In the genomic region with DNA sequence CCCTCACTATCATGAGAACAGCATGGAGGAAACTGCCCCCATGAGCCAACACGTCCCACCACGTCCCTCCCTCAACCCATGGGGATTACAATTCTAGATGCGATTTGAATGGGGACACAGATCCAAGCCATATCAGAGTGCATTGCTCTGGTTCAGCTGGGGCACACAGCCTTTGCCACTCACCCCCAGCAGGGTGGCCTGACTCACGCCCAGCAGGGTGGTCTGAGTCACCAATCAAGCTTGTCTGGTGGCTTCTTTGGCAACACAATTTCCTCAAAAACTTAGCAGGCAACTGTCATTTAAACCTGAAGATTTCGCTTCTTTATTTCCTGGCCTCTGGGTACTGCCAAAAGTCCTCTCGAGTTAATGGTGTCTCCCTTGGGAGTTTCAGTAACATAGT, we compare ENCODE assay signal across 18 cellular contexts. TPM values are rescaled to one million over a fixed set of nuclear protein-coding genes. Genes with fewer than 3 reads are reported as not detected.
DNase-seq lines count a peak whose midpoint lies in the region; ATAC-seq and TF ChIP-seq lines count a peak whose summit lies in the region.
"Had no signal": no experiment of that assay in that cellular context is flagged by ENCODE, and none has a peak within 500 bp of the region (broad histone marks: within the 10 kb centered on the region; RNA-seq: fewer than 3 reads in every experiment).

No MANE protein-coding gene starts in this region.

- peaks cover 1% of the 10 kb centered on the region for H3F3A ChIP-seq in PC-3 (ENCODE audit: low read length, unreplicated experiment)

- no peaks in the 10 kb centered on the region for H3K9me3 ChIP-seq in H9 (ENCODE audit: control insufficient read depth, low read depth, low read length)
- H3K9me3 ChIP-seq in PC-3 (ENCODE audit: low read length): no peaks in the 10 kb centered on the region
- H3K9me3 ChIP-seq: prostate gland, tibial artery had no signal

- TF ChIP-seq CTCF in H9 (conservative IDR thresholded peaks at IDR 0.05): no peak
- TF ChIP-seq CTCF in PC-3 (conservative IDR thresholded peaks at IDR 0.05; ENCODE audit: low read depth, low read length): no peak
- no peak for TF ChIP-seq CTCF in fibroblast of mammary gland (conservative IDR thresholded peaks at IDR 0.05; ENCODE audit: control insufficient read depth, insufficient read depth, low read depth, low read length)

- DNase-seq in A172 (ENCODE audit: low spot score): peak; percentile 92
- DNase-seq in H9: peak; percentile 36
- DNase-seq in PC-3: peak; percentile 93
- peak; percentile 21 for DNase-seq in fibroblast of mammary gland (ENCODE audit: low read depth)
- no peak for DNase-seq in activated naive CD4-positive, alpha-beta T cell treated with anti-CD3 and anti-CD28 coated beads, Interleukin-2, amount 50 U/mL, for 16 hours
- no peak for DNase-seq in stimulated activated CD4-positive, alpha-beta T cell treated with anti-CD3 and anti-CD28 coated beads, Interleukin-4, amount 100 ng/mL, for 1 hour
- DNase-seq in DMS 273 treated with DMSO at 0.1 percent for 48 hours (lab: John Stamatoyannopoulos, UW): no peak
- DNase-seq: activated CD8-positive, alpha-beta T cell treated with anti-CD3 and anti-CD28 coated beads, Interleukin-2, amount 10 ng/mL, durations not matched to agents 7 days and 5 days; DMS153; H7; NCI-H1092 treated with DMSO at 0.1 percent for 48 hours; NCI-H226; stimulated activated CD8-positive, alpha-beta memory T cell treated with anti-CD3 and anti-CD28 coated beads, Interleukin-4, amount 100 ng/mL, for 48 hours; tibial artery had no signal

- no peaks in the 10 kb centered on the region for H3K9me3 Mint-ChIP-seq in H9
- H3K9me3 Mint-ChIP-seq: activated T-helper 2 cell treated with anti-CD3 and anti-CD28 coated beads, Interferon-gamma antibody, Interleukin-2, Interleukin-4, amounts not matched to agents 10 μg/mL and 5 μg/mL and 100 μg/mL, durations not matched to agents 14 hours and 24 hours and 36 hours; dendritic cell treated with granulocyte-macrophage colony-stimulating factor and Interleukin-4, amounts not matched to agents 40 ng/mL and 50 ng/mL, for 4 days had no signal

- H2BK15ac ChIP-seq in H9 (ENCODE audit: low read depth, low read length): no peak overlapping the region

- H3K27ac ChIP-seq in H9 (ENCODE audit: insufficient read length, low read depth, low read length): no peak overlapping the region
- peak overlapping the region; percentile 44 for H3K27ac ChIP-seq in PC-3 (ENCODE audit: low read length)
- H3K27ac ChIP-seq: prostate gland, tibial artery had no signal

- no peak overlapping the region for H3K4ac ChIP-seq in H9 (ENCODE audit: low read depth, low read length)

- no peaks in the 10 kb centered on the region for H3K79me1 ChIP-seq in H9 (ENCODE audit: insufficient read depth, low read depth, low read length, poor library complexity, severe bottlenecking)

- no peak overlapping the region for H2BK120ac ChIP-seq in H9 (ENCODE audit: low read depth, low read length, poor library complexity, severe bottlenecking)

- WGBS in H9 (ENCODE audit: extremely low coverage, insufficient read length, low lambda C conversion rate): no CpG with 5 or more reads among the region's 6 CpGs

- H3K27me3 Mint-ChIP-seq in H9 (ENCODE audit: low read depth): no peaks in the 10 kb centered on the region
- H3K27me3 Mint-ChIP-seq: dendritic cell treated with granulocyte-macrophage colony-stimulating factor and Interleukin-4, amounts not matched to agents 40 ng/mL and 50 ng/mL, for 4 days had no signal

- H3K4me3 ChIP-seq in PC-3 (ENCODE audit: low read length) (peak overlapping the region; percentile 23; the same call in 1 of the 2 replicates), fibroblast of mammary gland (ENCODE audit: control insufficient read depth, low read depth, low read length) (no peak overlapping the region)
- H3K4me3 ChIP-seq: prostate gland, tibial artery had no signal

- H3K56ac ChIP-seq in H9 (ENCODE audit: insufficient read length, low read depth, low read length): no peak overlapping the region

- H3K23ac ChIP-seq in H9 (ENCODE audit: insufficient read length, low read depth, low read length): no peak overlapping the region

- H3K4me2 ChIP-seq in H9 (ENCODE audit: insufficient read depth, insufficient read length, low read length): no peak overlapping the region
- peak overlapping the region; percentile 69 for H3K4me2 ChIP-seq in PC-3 (ENCODE audit: low read length)

- no peak overlapping the region for H4K8ac ChIP-seq in H9 (replicated peaks; ENCODE audit: insufficient read length, low read depth, low read length)

- CTCF ChIA-PET in PC-3 (lab: Charles Lee): no interaction called here

- H3K18ac ChIP-seq in H9 (ENCODE audit: insufficient read length, low read depth, low read length): no peak overlapping the region

- H2AFZ ChIP-seq in H9 (ENCODE audit: low read length): no peak overlapping the region
- H2AFZ ChIP-seq in PC-3 (ENCODE audit: low read length): 0 out of 2 replicates have a peak overlapping the region, but pooled peaks have one; percentile 32

- no peaks in the 10 kb centered on the region for H3K9me2 ChIP-seq in PC-3 (replicated peaks; ENCODE audit: low read length)

- no peaks in the 10 kb centered on the region for H3K36me3 Mint-ChIP-seq in H9 (ENCODE audit: insufficient read depth in 1 of 3, low read depth in 3 of 3)

- H3K14ac ChIP-seq in H9 (ENCODE audit: insufficient read depth, low read length): no peak overlapping the region

- BruUV-seq in PC-3 (replicated peaks; lab: Mats Ljungman, UMichigan): no TSS peak

- no peak overlapping the region for H3K27ac Mint-ChIP-seq in H9
- H3K27ac Mint-ChIP-seq: activated CD8-positive, alpha-beta T cell treated with anti-CD3 and anti-CD28 coated beads, Interleukin-2, amount 10 ng/mL, durations not matched to agents 7 days and 5 days; activated T-helper 2 cell treated with anti-CD3 and anti-CD28 coated beads, Interferon-gamma antibody, Interleukin-2, Interleukin-4, amounts not matched to agents 10 μg/mL and 5 μg/mL and 100 μg/mL, durations not matched to agents 14 hours and 24 hours and 36 hours; dendritic cell treated with granulocyte-macrophage colony-stimulating factor and Interleukin-4, amounts not matched to agents 40 ng/mL and 50 ng/mL, for 4 days had no signal

- no peak overlapping the region for H3K9ac ChIP-seq in H9 (ENCODE audit: extremely low read depth, insufficient read length, low read length)
- no peak overlapping the region for H3K9ac ChIP-seq in PC-3 (ENCODE audit: low read length)

- H2BK12ac ChIP-seq in H9 (ENCODE audit: insufficient read length, low read depth, low read length): no peak overlapping the region

- no peak overlapping the region for H4K91ac ChIP-seq in H9 (ENCODE audit: insufficient read length, low read depth, low read length)

- H3K4me1 ChIP-seq in H9 (ENCODE audit: insufficient read depth, low read length): peaks cover 2% of the 10 kb centered on the region; the same call in 1 of the 2 replicates
- peaks cover 60% of the 10 kb centered on the region for H3K4me1 ChIP-seq in PC-3 (ENCODE audit: insufficient read depth, low read length)
- H3K4me1 ChIP-seq: prostate gland, tibial artery had no signal

- H3K79me2 ChIP-seq in H9 (ENCODE audit: insufficient read depth, low read length) (no peaks in the 10 kb centered on the region), PC-3 (ENCODE audit: low read length) (no peaks in the 10 kb centered on the region)

- H3K27me3 ChIP-seq in H9 (ENCODE audit: insufficient read depth, low read length) (no peaks in the 10 kb centered on the region), PC-3 (ENCODE audit: low read length) (no peaks in the 10 kb centered on the region)
- H3K27me3 ChIP-seq: tibial artery had no signal

- H3K4me1 Mint-ChIP-seq in H9: peaks cover 14 to 15% of the 10 kb centered on the region in 2 experiments

- no peak overlapping the region for H2BK20ac ChIP-seq in H9 (ENCODE audit: low read depth, low read length, poor library complexity, severe bottlenecking)

- H3K4me3 Mint-ChIP-seq in H9: no peak overlapping the region
- H3K4me3 Mint-ChIP-seq: activated CD8-positive, alpha-beta T cell treated with anti-CD3 and anti-CD28 coated beads, Interleukin-2, amount 10 ng/mL, durations not matched to agents 7 days and 5 days; dendritic cell treated with granulocyte-macrophage colony-stimulating factor and Interleukin-4, amounts not matched to agents 40 ng/mL and 50 ng/mL, for 4 days had no signal

- no peak overlapping the region for H2BK5ac ChIP-seq in H9 (ENCODE audit: insufficient read length, low read length)

- H4K5ac ChIP-seq in H9 (ENCODE audit: insufficient read length, low read depth, low read length): no peak overlapping the region

- peak; percentile 72 for ATAC-seq in PC-3
- ATAC-seq in HG03139 (IDR thresholded peaks at IDR 0.05; ENCODE audit: unreplicated experiment): no peak
- ATAC-seq: activated CD8-positive, alpha-beta T cell treated with anti-CD3 and anti-CD28 coated beads, Interleukin-2, amount 10 ng/mL, durations not matched to agents 7 days and 5 days had no signal

- H3K36me3 ChIP-seq in PC-3 (ENCODE audit: low read depth, low read length): no peaks in the 10 kb centered on the region
- H3K36me3 ChIP-seq: prostate gland, tibial artery had no signal

- H3T11ph ChIP-seq in H9 (ENCODE audit: low read length): no peak overlapping the region

- POLR2A ChIA-PET in PC-3 (lab: Charles Lee; ENCODE audit: unreplicated experiment): no interaction called here

- H2AK5ac ChIP-seq in H9 (ENCODE audit: insufficient read length, low read length): no peak overlapping the region

- no peaks in the 10 kb centered on the region for H3K23me2 ChIP-seq in H9 (ENCODE audit: insufficient read length, low read depth, low read length, poor library complexity, severe bottlenecking)

- intact Hi-C loops in PC-3 (cut with micrococcal nuclease): no loop called here

- H4K20me1 ChIP-seq in H9 (ENCODE audit: control insufficient read depth, insufficient read depth, insufficient read length) (no peaks in the 10 kb centered on the region), PC-3 (ENCODE audit: low read length) (no peaks in the 10 kb centered on the region)

RNA-seq across cellular contexts. Expression of a gene that starts 16.2 kb away (rescaled TPM):
- total RNA-seq in A172 (2014; rRNA removed; shearing (Covaris generic)): 9.3 and 12.0 TPM in 2 replicates
- total RNA-seq in H9 (2021): 4.1 and 4.3 TPM in 2 replicates
- total RNA-seq in PC-3 (2014; rRNA removed): 2.6 and 4.4 TPM in 2 replicates
- total RNA-seq: activated CD8-positive, alpha-beta T cell treated with anti-CD3 and anti-CD28 coated beads, Interleukin-2, amount 10 ng/mL, durations not matched to agents 7 days and 5 days had no signal

Comparison
In these comparisons a context has a peak if more than half of its experiments do, and no peak if none do; other contexts are left out.
1. DNase-seq: peak in A172 (single experiment), H9 (single experiment), PC-3 (single experiment) and fibroblast of mammary gland (single experiment); none in activated naive CD4-positive, alpha-beta T cell treated with anti-CD3 and anti-CD28 coated beads, Interleukin-2, amount 50 U/mL, for 16 hours (single experiment), stimulated activated CD4-positive, alpha-beta T cell treated with anti-CD3 and anti-CD28 coated beads, Interleukin-4, amount 100 ng/mL, for 1 hour (single experiment) and DMS 273 treated with DMSO at 0.1 percent for 48 hours (single experiment).